Comparison of ENCODE assay signal across 8 cellular contexts in the genomic region with DNA sequence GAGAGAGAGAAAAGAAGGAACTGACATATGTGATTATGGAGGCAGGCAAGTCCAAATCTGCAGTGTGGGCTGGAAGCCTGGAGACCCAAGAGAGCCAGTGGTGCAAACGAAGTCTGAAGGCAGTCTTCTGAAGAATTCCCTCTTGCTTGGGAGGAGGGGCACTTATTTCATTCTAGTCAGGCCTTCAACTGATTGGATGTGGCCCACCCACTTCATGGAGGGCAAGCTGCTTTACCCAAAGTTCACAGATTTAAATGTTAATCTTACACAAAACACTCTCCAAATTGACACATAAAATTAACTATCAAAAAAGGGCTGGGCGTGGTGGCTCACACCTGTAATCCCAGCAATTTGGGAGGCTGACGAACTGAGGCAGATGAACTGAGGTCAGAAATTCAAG.
"Had no signal": no experiment of that assay in that cellular context is flagged by ENCODE, and none has a peak within 500 bp of the region (broad histone marks: within the 10 kb centered on the region; RNA-seq: fewer than 3 reads in every experiment).

No MANE protein-coding gene starts in this region.

- FAIRE-seq: G401.6, GM12878, GM12891, GM12892, GM18507, GM19239 had no signal

- ATAC-seq: GM12878 had no signal

- H3K4me3 ChIP-seq: GM12878 had no signal

- DNase-seq: GDM1, GF-D8 had no signal
